In the genomic region with DNA sequence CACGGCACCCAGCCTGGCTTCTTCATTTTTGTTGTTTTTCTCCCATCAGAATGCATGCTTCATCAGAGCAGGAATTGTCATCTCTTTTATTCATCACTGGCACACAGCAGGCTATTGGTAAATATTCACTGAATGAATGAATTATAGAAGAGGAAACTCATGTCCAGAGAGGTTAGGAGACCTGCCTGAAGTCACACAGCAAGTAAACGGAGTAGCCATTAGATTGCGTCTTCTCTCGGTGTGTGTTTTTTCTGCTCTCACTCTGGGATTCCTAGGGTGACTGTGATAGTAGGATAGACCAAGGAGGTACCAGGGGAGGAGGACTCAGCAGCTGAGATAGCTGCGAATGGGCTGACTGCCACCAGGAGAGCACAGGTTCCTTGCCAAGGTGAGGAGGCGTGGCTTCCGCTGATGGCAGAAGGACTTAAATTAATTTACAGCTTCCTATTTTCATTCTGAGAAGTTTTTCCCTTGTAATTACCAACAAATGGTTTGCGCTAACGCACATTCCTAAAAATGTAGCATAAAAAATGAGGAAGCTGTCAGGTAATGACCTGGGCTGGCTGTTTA, we compare ENCODE assay signal across 31 cellular contexts. TPM values are rescaled to one million over a fixed set of nuclear protein-coding genes. Genes with fewer than 3 reads are reported as not detected.
A peak's percentile ranks its signal among the peaks of the same experiment; 100 is the strongest.
DNase-seq lines count a peak whose midpoint lies in the region; ATAC-seq and TF ChIP-seq lines count a peak whose summit lies in the region.
"Had no signal": no experiment of that assay in that cellular context is flagged by ENCODE, and none has a peak within 500 bp of the region (broad histone marks: within the 10 kb centered on the region; RNA-seq: fewer than 3 reads in every experiment).

No MANE protein-coding gene starts in this region.

- no peak overlapping the region for H3K9ac ChIP-seq in mesenchymal stem cell (ENCODE audit: low read length)

- POLR2A ChIA-PET in WTC11 (lab: Charles Lee) = no interaction called here

- CTCF ChIA-PET in WTC11 (lab: Charles Lee) = interaction anchor here (1.1 to 1.8 kb wide), 2 partner anchors 36 to 136 kb away, joined by 3 to 4 read pairs; partner anchors contain the start of gene NIPAL3

- no peaks in the 10 kb centered on the region for H3K36me3 Mint-ChIP-seq in activated naive CD4-positive, alpha-beta T cell treated with anti-CD3 and anti-CD28 coated beads, Interleukin-2, amount 50 U/mL, for 24 hours
- no peaks in the 10 kb centered on the region for H3K36me3 Mint-ChIP-seq in WTC11
- H3K36me3 Mint-ChIP-seq in effector memory CD8-positive, alpha-beta T cell (ENCODE audit: insufficient read depth) = peaks cover 8% of the 10 kb centered on the region
- H3K36me3 Mint-ChIP-seq: brain; natural killer cell treated with Interleukin-12 subunit alpha and Interleukin-12 subunit beta and Interleukin-15 and Interleukin-18, amount 100 ng/mL, for 72 hours had no signal

- H2AFZ ChIP-seq in mesenchymal stem cell (ENCODE audit: low read depth, low read length) = no peak overlapping the region

- H2AK5ac ChIP-seq in mesenchymal stem cell (ENCODE audit: low read length, severe bottlenecking) = no peak overlapping the region

- no peak overlapping the region for H3K27ac ChIP-seq in mesenchymal stem cell (ENCODE audit: low read length, poor library complexity, severe bottlenecking)
- H3K27ac ChIP-seq in upper lobe of right lung = no peak overlapping the region
- H3K27ac ChIP-seq: left lung, thyroid gland had no signal

- H3K4me1 Mint-ChIP-seq in activated naive CD4-positive, alpha-beta T cell treated with anti-CD3 and anti-CD28 coated beads, Interleukin-2, amount 50 U/mL, for 24 hours = peaks cover 10% of the 10 kb centered on the region
- peaks cover 17% of the 10 kb centered on the region for H3K4me1 Mint-ChIP-seq in WTC11
- peaks cover 4 to 5% of the 10 kb centered on the region in 2 donors for H3K4me1 Mint-ChIP-seq in effector memory CD8-positive, alpha-beta T cell (ENCODE audit: low read depth in 2 of 2)

- no peaks in the 10 kb centered on the region for H3K9me3 ChIP-seq in mesenchymal stem cell (ENCODE audit: control insufficient read depth, low read length)
- H3K9me3 ChIP-seq in upper lobe of right lung = no peaks in the 10 kb centered on the region
- H3K9me3 ChIP-seq: left lung, pancreas, thyroid gland had no signal

- TF ChIP-seq CTCF in WTC11 (IDR thresholded peaks at IDR 0.05) (no peak), upper lobe of right lung (IDR thresholded peaks at IDR 0.05) (no peak)

- no peak overlapping the region for H2BK5ac ChIP-seq in mesenchymal stem cell (ENCODE audit: low read depth, low read length, poor library complexity, severe bottlenecking)

- H3K27me3 ChIP-seq in mesenchymal stem cell (ENCODE audit: control insufficient read depth in 1 of 2, insufficient read depth in 1 of 2, low read length in 2 of 2) (peaks cover 14 to 80% of the 10 kb centered on the region in 2 experiments), upper lobe of right lung (peaks cover 10% of the 10 kb centered on the region)
- H3K27me3 ChIP-seq: pancreas, thyroid gland had no signal

- H4K8ac ChIP-seq in mesenchymal stem cell (ENCODE audit: low read length) = no peak overlapping the region

- no peak overlapping the region for H2BK12ac ChIP-seq in mesenchymal stem cell (ENCODE audit: low read length in 2 of 2)

- DNase-seq in activated naive CD4-positive, alpha-beta T cell treated with Interleukin-2 at 50 U/mL for 16 hours = no peak
- DNase-seq in WTC11 (ENCODE audit: low spot score) (no peak), mesenchymal stem cell (no peak), upper lobe of right lung (peak; percentile 11), SHP77 treated with DMSO at 0.1 percent for 48 hours (lab: John Stamatoyannopoulos, UW) (no peak), NCI-H2196 treated with DMSO at 0.1 percent for 48 hours (lab: John Stamatoyannopoulos, UW; ENCODE audit: unreplicated experiment) (no peak)
- DNase-seq in effector memory CD8-positive, alpha-beta T cell = no peak
- DNase-seq: activated CD4-positive, alpha-beta memory T cell treated with anti-CD3 and anti-CD28 coated beads, Interleukin-2, amount 10 ng/mL, durations not matched to agents 7 days and 5 days; activated CD4-positive, CD25-positive, alpha-beta regulatory T cell; activated gamma-delta T cell treated with Interleukin-2 at 50 U/mL for 16 hours; activated T-cell treated with anti-CD3 and anti-CD28 coated beads for 4 hours; effector CD4-positive, alpha-beta T cell; foreskin fibroblast; NCI-H1105 treated with DMSO at 0.1 percent for 48 hours; NCI-H2081 treated with DMSO at 0.1 percent for 48 hours; NCI-H510A; Right ventricle myocardium superior; stimulated activated CD4-positive, alpha-beta T cell treated with anti-CD3 and anti-CD28 coated beads, Interleukin-15, amount 100 ng/mL, for 24 hours; stimulated activated naive CD8-positive, alpha-beta T cell treated with anti-CD3 and anti-CD28 coated beads, Interleukin-15, Interleukin-2, amounts not matched to agents 100 U/mL and 50 U/mL, for 24 hours; SW 1271; T1000; thyroid gland had no signal

- no peak overlapping the region for H3K18ac ChIP-seq in mesenchymal stem cell (ENCODE audit: low read depth in 1 of 2, low read length in 2 of 2)

- no peaks in the 10 kb centered on the region for H3K9me3 Mint-ChIP-seq in activated naive CD4-positive, alpha-beta T cell treated with anti-CD3 and anti-CD28 coated beads, Interleukin-2, amount 50 U/mL, for 24 hours
- H3K9me3 Mint-ChIP-seq in WTC11 = no peaks in the 10 kb centered on the region
- H3K9me3 Mint-ChIP-seq in effector memory CD8-positive, alpha-beta T cell = no peaks in the 10 kb centered on the region
- H3K9me3 Mint-ChIP-seq: activated CD4-positive, alpha-beta memory T cell treated with anti-CD3 and anti-CD28 coated beads, Interleukin-2, amount 10 ng/mL, durations not matched to agents 7 days and 5 days; natural killer cell treated with Interleukin-12 subunit alpha and Interleukin-12 subunit beta and Interleukin-15 and Interleukin-18, amount 100 ng/mL, for 72 hours had no signal

- H3K27ac Mint-ChIP-seq in activated naive CD4-positive, alpha-beta T cell treated with anti-CD3 and anti-CD28 coated beads, Interleukin-2, amount 50 U/mL, for 24 hours = peak overlapping the region; percentile 46
- no peak overlapping the region; the same call in 1 of the 2 replicates for H3K27ac Mint-ChIP-seq in WTC11
- no peak overlapping the region for H3K27ac Mint-ChIP-seq in effector memory CD8-positive, alpha-beta T cell
- H3K27ac Mint-ChIP-seq: activated CD4-positive, alpha-beta memory T cell treated with anti-CD3 and anti-CD28 coated beads, Interleukin-2, amount 10 ng/mL, durations not matched to agents 7 days and 5 days; CD14-positive monocyte; natural killer cell treated with Interleukin-12 subunit alpha and Interleukin-12 subunit beta and Interleukin-15 and Interleukin-18, amount 100 ng/mL, for 72 hours had no signal

- 92% methylated on average over 8 of the region's 9 CpGs for WGBS in mesenchymal stem cell

- H4K91ac ChIP-seq in mesenchymal stem cell (ENCODE audit: low read length) = peak overlapping the region; percentile 14

- H2BK120ac ChIP-seq in mesenchymal stem cell (ENCODE audit: low read depth, low read length) = no peak overlapping the region

- H3K79me1 ChIP-seq in mesenchymal stem cell (replicated peaks; ENCODE audit: low read length, poor library complexity, severe bottlenecking) = no peaks in the 10 kb centered on the region

- no peak overlapping the region for H3K4me3 Mint-ChIP-seq in activated naive CD4-positive, alpha-beta T cell treated with anti-CD3 and anti-CD28 coated beads, Interleukin-2, amount 50 U/mL, for 24 hours
- no peak overlapping the region for H3K4me3 Mint-ChIP-seq in WTC11
- H3K4me3 Mint-ChIP-seq in effector memory CD8-positive, alpha-beta T cell = no peak overlapping the region
- H3K4me3 Mint-ChIP-seq: activated CD4-positive, alpha-beta memory T cell treated with anti-CD3 and anti-CD28 coated beads, Interleukin-2, amount 10 ng/mL, durations not matched to agents 7 days and 5 days; natural killer cell treated with Interleukin-12 subunit alpha and Interleukin-12 subunit beta and Interleukin-15 and Interleukin-18, amount 100 ng/mL, for 72 hours had no signal

- no peak overlapping the region for H3K23ac ChIP-seq in mesenchymal stem cell (ENCODE audit: low read length in 2 of 2)

- H3K4me3 ChIP-seq in mesenchymal stem cell (ENCODE audit: insufficient read depth in 1 of 2, low read depth in 1 of 2, low read length in 2 of 2) = no peak overlapping the region
- H3K4me3 ChIP-seq in upper lobe of right lung = no peak overlapping the region
- H3K4me3 ChIP-seq: left lung, pancreas, thyroid gland had no signal

- ATAC-seq in WTC11 (0 out of 2 replicates have a peak, but pooled peaks have one; percentile 27), upper lobe of right lung (no peak)
- no peak for ATAC-seq in effector memory CD8-positive, alpha-beta T cell (replicated peaks)
- ATAC-seq: left lung; natural killer cell treated with Interleukin-12 subunit alpha and Interleukin-12 subunit beta and Interleukin-15 and Interleukin-18, amount 100 ng/mL, for 72 hours; stimulated activated naive CD8-positive, alpha-beta T cell treated with anti-CD3 and anti-CD28 coated beads, Interleukin-15, Interleukin-2, amounts not matched to agents 100 U/mL and 50 U/mL, for 24 hours had no signal

- H2BK15ac ChIP-seq in mesenchymal stem cell (ENCODE audit: low read depth, poor library complexity, severe bottlenecking) = no peak overlapping the region

- no peaks in the 10 kb centered on the region for H3K27me3 Mint-ChIP-seq in activated naive CD4-positive, alpha-beta T cell treated with anti-CD3 and anti-CD28 coated beads, Interleukin-2, amount 50 U/mL, for 24 hours
- H3K27me3 Mint-ChIP-seq in WTC11 (ENCODE audit: low read depth) = peaks cover 23% of the 10 kb centered on the region
- H3K27me3 Mint-ChIP-seq in effector memory CD8-positive, alpha-beta T cell = peaks cover 30 to 54% of the 10 kb centered on the region in 2 donors

- H3K36me3 ChIP-seq in mesenchymal stem cell (ENCODE audit: control insufficient read depth in 1 of 2, insufficient read depth in 2 of 2, low read depth in 1 of 2, low read length in 2 of 2) (no peaks in the 10 kb centered on the region), upper lobe of right lung (no peaks in the 10 kb centered on the region)
- H3K36me3 ChIP-seq: left lung, pancreas, thyroid gland had no signal

- H3K4me2 ChIP-seq in mesenchymal stem cell (ENCODE audit: low read length, poor library complexity, severe bottlenecking) = no peak overlapping the region

- intact Hi-C loops in upper lobe of right lung (cut with DNase I) = no loop called here

- H3K14ac ChIP-seq in mesenchymal stem cell (ENCODE audit: low read length in 2 of 2) = no peak overlapping the region

- H3K4me1 ChIP-seq in mesenchymal stem cell (ENCODE audit: control insufficient read depth, insufficient read depth, low read depth, low read length) = peaks cover 12% of the 10 kb centered on the region
- H3K4me1 ChIP-seq in upper lobe of right lung = no peaks in the 10 kb centered on the region

- no peak overlapping the region for H3K4ac ChIP-seq in mesenchymal stem cell (ENCODE audit: low read depth in 1 of 2, low read length in 2 of 2)

RNA-seq across cellular contexts. Expression of gene NCMAP, which starts 4.5 kb away (rescaled TPM):
- 0.26 to 0.41 TPM (median 0.39 TPM) in 3 replicates for total RNA-seq in WTC11 (2021)
- 0.03 TPM for polyA plus RNA-seq in mesenchymal stem cell (2013, experiment 1 of 2)
- polyA plus RNA-seq in mesenchymal stem cell (2013, experiment 2 of 2) = 0.01 TPM
- 10.7 TPM for total RNA-seq in upper lobe of right lung
- total RNA-seq: activated CD4-positive, alpha-beta memory T cell treated with anti-CD3 and anti-CD28 coated beads, Interleukin-2, amount 10 ng/mL, durations not matched to agents 7 days and 5 days; IMR-90; M059J; mesenteric fat pad; natural killer cell treated with Interleukin-12 subunit alpha and Interleukin-12 subunit beta and Interleukin-15 and Interleukin-18, amount 100 ng/mL, for 72 hours had no signal
- polyA plus RNA-seq: CD14-positive monocyte, IMR-90 had no signal

RNA-seq across cellular contexts. Expression of gene RCAN3, which starts 48.7 kb away (rescaled TPM):
- 16.9 to 23.3 TPM (median 16.9 TPM) in 3 replicates for total RNA-seq in WTC11 (2021)
- 16.3 TPM for polyA plus RNA-seq in mesenchymal stem cell (2013, experiment 1 of 2)
- polyA plus RNA-seq in mesenchymal stem cell (2013, experiment 2 of 2) = 16.9 TPM
- total RNA-seq in upper lobe of right lung = 11.3 TPM
